Comparison of ENCODE assay signal across 24 cellular contexts in genomic region chr3:117084277-117084676, GRCh38.
"Had no signal": no experiment of that assay in that cellular context is flagged by ENCODE, and none has a peak within 500 bp of the region (broad histone marks: within the 10 kb centered on the region; RNA-seq: fewer than 3 reads in every experiment).

No MANE protein-coding gene starts in this region.

- H3K4me1 ChIP-seq: left lung, lower lobe of right lung, right atrium auricular region, right lobe of liver, tibial nerve had no signal

- ATAC-seq: left colon; left lung; natural killer cell treated with Interleukin-12 subunit alpha and Interleukin-12 subunit beta and Interleukin-15 and Interleukin-18, amount 100 ng/mL, for 72 hours; right lobe of liver; stimulated activated memory B cell treated with anti-CD40 and anti-IgM and Interleukin-4, amounts not matched to agents 10 μg/mL and 1 μg/mL and 100 μg/mL, for 72 hours; stimulated activated naive CD8-positive, alpha-beta T cell treated with anti-CD3 and anti-CD28 coated beads, Interleukin-15, amount 100 ng/mL, for 72 hours had no signal

- H3K4me3 Mint-ChIP-seq: immature natural killer cell; natural killer cell treated with Interleukin-12 subunit alpha and Interleukin-12 subunit beta and Interleukin-15 and Interleukin-18, amount 100 ng/mL, for 72 hours; stimulated activated memory B cell treated with anti-CD40 and anti-IgM and Interleukin-4, amounts not matched to agents 10 μg/mL and 1 μg/mL and 100 μg/mL, for 72 hours; stimulated activated naive CD8-positive, alpha-beta T cell treated with anti-CD3 and anti-CD28 coated beads, Interleukin-15, amount 100 ng/mL, for 72 hours; type B pancreatic cell had no signal

- H3K4me1 Mint-ChIP-seq: immature natural killer cell; stimulated activated memory B cell treated with anti-CD40 and anti-IgM and Interleukin-4, amounts not matched to agents 10 μg/mL and 1 μg/mL and 100 μg/mL, for 72 hours; stimulated activated naive CD8-positive, alpha-beta T cell treated with anti-CD3 and anti-CD28 coated beads, Interleukin-15, amount 100 ng/mL, for 72 hours had no signal

- DNase-seq: immature natural killer cell; kidney; left colon; left lung; lower lobe of right lung; mammary epithelial cell; mesenchymal stem cell; ovary; right lobe of liver; stimulated activated CD4-positive, alpha-beta T cell treated with anti-CD3 and anti-CD28 coated beads, Interleukin-1b, Interleukin-23, amount 100 ng/mL, for 48 hours; stimulated activated CD4-positive, alpha-beta T cell treated with anti-CD3 and anti-CD28 coated beads, Interleukin-2, amount 100 ng/mL, for 48 hours; stimulated activated CD4-positive, alpha-beta T cell treated with anti-CD3 and anti-CD28 coated beads, Interleukin-4, amount 100 ng/mL, for 4 hours; stimulated activated CD8-positive, alpha-beta memory T cell treated with anti-CD3 and anti-CD28 coated beads, Interleukin-4, amount 100 ng/mL, for 48 hours; stimulated activated naive CD4-positive, alpha-beta T cell treated with Interleukin-2 at 50 U/mL for 16 hours; stimulated activated naive CD8-positive, alpha-beta T cell treated with anti-CD3 and anti-CD28 coated beads, Interleukin-15, amount 100 ng/mL, for 72 hours; substantia nigra had no signal

- H3K27ac Mint-ChIP-seq: immature natural killer cell; natural killer cell treated with Interleukin-12 subunit alpha and Interleukin-12 subunit beta and Interleukin-15 and Interleukin-18, amount 100 ng/mL, for 72 hours; progenitor cell of endocrine pancreas; stimulated activated memory B cell treated with anti-CD40 and anti-IgM and Interleukin-4, amounts not matched to agents 10 μg/mL and 1 μg/mL and 100 μg/mL, for 72 hours; stimulated activated naive CD8-positive, alpha-beta T cell treated with anti-CD3 and anti-CD28 coated beads, Interleukin-15, amount 100 ng/mL, for 72 hours; type B pancreatic cell had no signal

- H3K27me3 Mint-ChIP-seq: natural killer cell treated with Interleukin-12 subunit alpha and Interleukin-12 subunit beta and Interleukin-15 and Interleukin-18, amount 100 ng/mL, for 72 hours; stimulated activated memory B cell treated with anti-CD40 and anti-IgM and Interleukin-4, amounts not matched to agents 10 μg/mL and 1 μg/mL and 100 μg/mL, for 72 hours; stimulated activated naive CD8-positive, alpha-beta T cell treated with anti-CD3 and anti-CD28 coated beads, Interleukin-15, amount 100 ng/mL, for 72 hours; type B pancreatic cell had no signal

- H3K36me3 Mint-ChIP-seq: immature natural killer cell; stimulated activated memory B cell treated with anti-CD40 and anti-IgM and Interleukin-4, amounts not matched to agents 10 μg/mL and 1 μg/mL and 100 μg/mL, for 72 hours; type B pancreatic cell had no signal

- H3K27ac ChIP-seq: left lung, lower lobe of right lung, ovary, right atrium auricular region, right lobe of liver, tibial nerve, vagina had no signal

- H3K4me3 ChIP-seq: left lung, lower lobe of right lung, ovary, right atrium auricular region, right lobe of liver, smooth muscle cell, tibial nerve, vagina had no signal

- H3K9me3 ChIP-seq: left lung, lower lobe of right lung, ovary, right atrium auricular region, right lobe of liver, tibial nerve, vagina had no signal

- H3K27me3 ChIP-seq: left lung, ovary, right atrium auricular region, right lobe of liver, tibial nerve, vagina had no signal

- H3K9me3 Mint-ChIP-seq: type B pancreatic cell had no signal

- H3K36me3 ChIP-seq: left lung, lower lobe of right lung, ovary, right atrium auricular region, right lobe of liver, tibial nerve, vagina had no signal
